9 cellular contexts compared by ENCODE assay signal in the genomic region with DNA sequence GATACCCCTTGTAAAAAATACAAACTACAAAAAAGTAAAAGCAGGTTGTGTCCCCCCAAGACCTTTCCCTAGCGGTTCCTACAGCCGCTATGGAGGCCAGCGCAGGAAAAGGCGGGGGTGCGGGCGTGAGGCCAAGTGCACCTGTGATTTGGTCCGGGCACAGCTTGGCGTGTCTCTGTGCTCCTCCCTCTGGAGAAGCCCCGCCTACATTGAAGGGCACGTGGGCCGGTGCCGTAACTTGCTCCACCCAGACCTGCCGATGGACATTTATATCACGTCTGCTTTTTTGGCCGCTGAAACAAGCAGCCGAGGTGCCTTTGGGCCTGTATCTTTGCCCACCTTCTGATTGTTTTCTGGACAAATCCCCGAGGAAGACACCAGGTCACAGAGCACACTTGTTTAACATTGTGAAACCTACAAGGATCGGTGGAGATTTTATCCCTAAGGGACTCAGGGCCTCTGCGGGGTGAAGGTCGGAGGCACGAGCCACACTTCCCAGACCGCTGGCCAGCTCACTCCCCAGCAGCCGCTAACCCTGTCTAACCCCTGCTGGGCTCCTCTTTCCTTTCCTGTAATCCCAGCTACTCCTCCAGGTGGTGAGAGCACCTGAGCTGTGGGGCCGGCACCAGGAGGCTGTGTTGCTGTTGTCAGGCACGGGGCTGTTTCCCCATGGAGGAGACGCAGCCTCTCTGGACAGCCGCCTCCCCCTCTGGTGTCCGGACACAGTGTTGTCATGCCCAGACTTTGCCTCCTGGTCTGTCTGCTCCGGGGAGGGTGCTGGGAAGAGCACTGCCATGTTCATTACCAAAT. TPM values are rescaled to one million over a fixed set of nuclear protein-coding genes. Genes with fewer than 3 reads are reported as not detected.
DNase-seq lines count a peak whose midpoint lies in the region; ATAC-seq, FAIRE-seq and TF ChIP-seq lines count a peak whose summit lies in the region.
"Had no signal": no experiment of that assay in that cellular context is flagged by ENCODE, and none has a peak within 500 bp of the region (broad histone marks: within the 10 kb centered on the region; RNA-seq: fewer than 3 reads in every experiment).

No MANE protein-coding gene starts in this region.

- DNase-seq in RPMI8226 (peak; percentile 78), iPS DF 19.7 (ENCODE audit: low read depth, low spot score) (peak; percentile 61), smooth muscle cell (lab: John Stamatoyannopoulos, UW; ENCODE audit: unreplicated experiment) (no peak), D721Med (ENCODE audit: insufficient read length, low spot score) (no peak), inferior parietal cortex (ENCODE audit: extremely low spot score) (no peak)
- DNase-seq in T-helper 2 cell treated with Interferon-gamma antibody and Interleukin-4, amounts not matched to agents 5 μg/mL and 100 μg/mL, for 36 hours (ENCODE audit: low spot score): no peak
- DNase-seq: HCEC 1CT had no signal

- ATAC-seq in GM18858 (IDR thresholded peaks at IDR 0.05; ENCODE audit: unreplicated experiment): no peak

- no peaks in the 10 kb centered on the region for H3K27me3 Mint-ChIP-seq in T-helper 2 cell treated with Interferon-gamma antibody and Interleukin-4, amounts not matched to agents 5 μg/mL and 100 μg/mL, for 36 hours (ENCODE audit: low read depth)

- no peaks in the 10 kb centered on the region for H3K4me1 Mint-ChIP-seq in T-helper 2 cell treated with Interferon-gamma antibody and Interleukin-4, amounts not matched to agents 5 μg/mL and 100 μg/mL, for 36 hours (ENCODE audit: low read depth)

- no peak overlapping the region for H3K4me3 Mint-ChIP-seq in T-helper 2 cell treated with Interferon-gamma antibody and Interleukin-4, amounts not matched to agents 5 μg/mL and 100 μg/mL, for 36 hours

- H3K27me3 ChIP-seq in HUES6 (ENCODE audit: control insufficient read depth, insufficient read depth, low read length) (peaks cover 38% of the 10 kb centered on the region), smooth muscle cell (ENCODE audit: low read depth) (no peaks in the 10 kb centered on the region)

- no peak overlapping the region for H2AFZ ChIP-seq in smooth muscle cell (ENCODE audit: low read depth)

- H3K27ac ChIP-seq in HUES6 (ENCODE audit: low read depth, low read length) (no peak overlapping the region), smooth muscle cell (ENCODE audit: low read depth) (no peak overlapping the region)

- TF ChIP-seq CTCF in smooth muscle cell (IDR thresholded peaks at IDR 0.05; ENCODE audit: borderline replicate concordance, insufficient read depth, poor library complexity, severe bottlenecking): no peak
- TF ChIP-seq CTCF in D721Med (IDR thresholded peaks at IDR 0.05; ENCODE audit: insufficient read depth, missing control alignments): no peak

- no peak for FAIRE-seq in D721Med (lab: Jason Lieb, UNC)

- H3F3A ChIP-seq in smooth muscle cell (ENCODE audit: low read depth): no peaks in the 10 kb centered on the region

- H3K36me3 ChIP-seq in HUES6 (ENCODE audit: control insufficient read depth, insufficient read depth, low read length): no peaks in the 10 kb centered on the region
- no peaks in the 10 kb centered on the region for H3K36me3 ChIP-seq in smooth muscle cell (ENCODE audit: low read depth)

- no peak overlapping the region for H3K27ac Mint-ChIP-seq in T-helper 2 cell treated with Interferon-gamma antibody and Interleukin-4, amounts not matched to agents 5 μg/mL and 100 μg/mL, for 36 hours

- H3K36me3 Mint-ChIP-seq in T-helper 2 cell treated with Interferon-gamma antibody and Interleukin-4, amounts not matched to agents 5 μg/mL and 100 μg/mL, for 36 hours (ENCODE audit: low read depth): no peaks in the 10 kb centered on the region

- peak overlapping the region; percentile 80 for H3K4me2 ChIP-seq in smooth muscle cell

- no peaks in the 10 kb centered on the region for H3K9me3 Mint-ChIP-seq in T-helper 2 cell treated with Interferon-gamma antibody and Interleukin-4, amounts not matched to agents 5 μg/mL and 100 μg/mL, for 36 hours

- H3K4me1 ChIP-seq in HUES6 (ENCODE audit: control insufficient read depth, insufficient read depth, low read length): peaks cover 36% of the 10 kb centered on the region
- peaks cover 17% of the 10 kb centered on the region for H3K4me1 ChIP-seq in smooth muscle cell (ENCODE audit: low read depth)

- no peaks in the 10 kb centered on the region for H4K20me1 ChIP-seq in smooth muscle cell (ENCODE audit: low read depth)

- H3K9me3 ChIP-seq in HUES6 (ENCODE audit: control insufficient read depth, insufficient read depth, low read depth, low read length): no peaks in the 10 kb centered on the region
- no peaks in the 10 kb centered on the region for H3K9me3 ChIP-seq in smooth muscle cell (replicated peaks; ENCODE audit: low read depth)

- H3K79me2 ChIP-seq in smooth muscle cell (ENCODE audit: low read depth): no peaks in the 10 kb centered on the region

- 26% methylated on average over 29 of the region's 29 CpGs for WGBS in smooth muscle cell (ENCODE audit: low lambda C conversion rate)

- peak overlapping the region; percentile 57 for H3K9ac ChIP-seq in HUES6 (ENCODE audit: low read length)
- H3K9ac ChIP-seq in smooth muscle cell (ENCODE audit: low read depth): no peak overlapping the region

- H3K4me3 ChIP-seq in HUES6 (ENCODE audit: low read depth, low read length) (peak overlapping the region; percentile 66), smooth muscle cell (no peak overlapping the region)

RNA-seq across cellular contexts. Expression of gene INPP5A, which starts 18.8 kb away (rescaled TPM):
- total RNA-seq in smooth muscle cell: 48.0 and 65.9 TPM in 2 replicates
- polyA plus RNA-seq in smooth muscle cell: 49.1 and 55.9 TPM in 2 replicates

Comparison
In these comparisons a context has a peak if more than half of its experiments do, and no peak if none do; other contexts are left out.
1. DNase-seq: peak in RPMI8226 (single experiment) and iPS DF 19.7 (single experiment); none in smooth muscle cell (single experiment), T-helper 2 cell treated with Interferon-gamma antibody and Interleukin-4, amounts not matched to agents 5 μg/mL and 100 μg/mL, for 36 hours (single experiment), D721Med (single experiment) and inferior parietal cortex (single experiment).